ENCODE assay signal across 24 cellular contexts in genomic region chr14:74794947-74795346, GRCh38.
"Had no signal": no experiment of that assay in that cellular context is flagged by ENCODE, and none has a peak within 500 bp of the region (broad histone marks: within the 10 kb centered on the region; RNA-seq: fewer than 3 reads in every experiment).

No MANE protein-coding gene starts in this region.

- H3K27ac Mint-ChIP-seq: activated CD8-positive, alpha-beta T cell treated with anti-CD3 and anti-CD28 coated beads for 36 hours had no signal

- DNase-seq: activated CD4-positive, alpha-beta T cell treated with anti-CD3 and anti-CD28 coated beads, Interleukin-2, amount 50 U/mL, for 1 hour; activated CD8-positive, alpha-beta T cell treated with anti-CD3 and anti-CD28 coated beads for 36 hours; activated effector memory CD4-positive, alpha-beta T cell treated with Interleukin-2 at 50 U/mL for 16 hours; activated naive CD4-positive, alpha-beta T cell treated with Interleukin-2 at 50 U/mL for 16 hours; activated T-cell treated with anti-CD3 and anti-CD28 coated beads, Interleukin-2, amount 50 U/mL, for 48 hours; dermis blood vessel endothelial cell; effector CD4-positive, alpha-beta T cell; glutamatergic neuron; islet precursor cell; left ventricle myocardium inferior; mesendoderm; pancreas; stimulated activated CD4-positive, alpha-beta T cell treated with anti-CD3 and anti-CD28 coated beads, Interleukin-2, amount 100 ng/mL, for 24 hours; stimulated activated naive CD4-positive, alpha-beta T cell; tibial artery; upper lobe of right lung had no signal

- H3K4me3 Mint-ChIP-seq: activated CD8-positive, alpha-beta T cell treated with anti-CD3 and anti-CD28 coated beads for 36 hours; WTC11 had no signal

- H3K27me3 Mint-ChIP-seq: activated CD8-positive, alpha-beta T cell treated with anti-CD3 and anti-CD28 coated beads for 36 hours had no signal

- H3K27ac ChIP-seq: epithelial cell of prostate, hepatocyte, left ventricle myocardium inferior, pancreas, tibial artery, upper lobe of right lung had no signal

- H3K36me3 ChIP-seq: pancreas, prostate gland had no signal

- H3K9me3 Mint-ChIP-seq: T-helper 1 cell treated with Interleukin-12 subunit alpha and Interleukin-12 subunit beta and Interleukin-4 antibody, amounts not matched to agents 30 μg/mL and 1 μg/mL, for 36 hours; WTC11 had no signal

- H3K9me3 ChIP-seq: left ventricle myocardium inferior, pancreas, prostate gland, suprapubic skin, tibial artery, upper lobe of right lung had no signal

- H3K27me3 ChIP-seq: hepatocyte, pancreas, suprapubic skin, tibial artery, upper lobe of right lung had no signal

- ATAC-seq: activated CD8-positive, alpha-beta T cell treated with anti-CD3 and anti-CD28 coated beads for 36 hours; pancreas; upper lobe of right lung; WTC11 had no signal

- H3K4me3 ChIP-seq: hepatocyte, left ventricle myocardium inferior, lung, pancreas, prostate gland, smooth muscle cell, suprapubic skin, tibial artery, upper lobe of right lung had no signal
